Comparison of ENCODE assay signal across 8 cellular contexts in the genomic region with DNA sequence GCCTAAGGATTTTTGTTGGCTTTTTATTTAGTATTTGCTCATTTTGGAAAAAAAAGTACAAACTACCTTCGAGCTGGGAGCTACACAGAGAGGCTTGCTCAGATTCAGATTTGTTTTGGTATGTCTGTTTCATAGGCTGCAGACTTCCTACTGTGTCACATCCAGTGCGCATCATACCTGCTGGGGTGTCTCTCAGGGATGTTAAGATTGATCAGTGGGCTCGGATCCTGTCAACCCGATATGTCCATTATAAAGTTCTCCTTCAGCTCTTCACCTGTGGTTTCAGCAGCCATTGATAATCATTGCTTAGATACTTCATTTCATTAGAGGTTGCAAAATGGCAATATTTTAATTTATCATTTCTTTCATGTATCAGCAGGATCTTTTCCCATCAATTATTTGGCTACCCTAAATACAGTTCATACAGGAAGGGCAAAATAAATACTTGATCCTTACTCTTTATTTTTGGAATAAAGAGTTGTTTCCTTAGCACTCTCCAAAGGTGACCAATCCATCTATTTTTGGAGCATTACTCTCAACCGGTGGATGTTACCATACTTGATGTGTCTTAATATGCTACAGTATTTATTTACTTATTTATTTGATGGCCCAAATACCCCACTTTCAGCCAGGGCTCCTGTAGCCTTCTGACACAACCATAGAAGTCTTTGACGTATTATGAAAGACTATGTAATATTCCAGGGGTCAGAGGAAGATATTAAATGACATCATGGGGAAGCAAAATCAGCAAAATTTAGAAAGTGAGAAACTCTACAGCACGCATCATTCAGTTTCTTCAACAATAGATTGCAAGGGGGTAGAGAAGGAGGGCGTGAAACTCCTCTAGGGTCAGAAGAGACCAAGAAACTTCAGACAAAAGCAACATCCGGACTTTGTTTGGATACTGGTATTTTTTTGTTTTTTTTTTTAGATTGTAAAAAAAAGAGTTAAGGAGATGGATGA. TPM values are rescaled to one million over a fixed set of nuclear protein-coding genes. Genes with fewer than 3 reads are reported as not detected.
DNase-seq lines count a peak whose midpoint lies in the region; ATAC-seq, FAIRE-seq and TF ChIP-seq lines count a peak whose summit lies in the region.

No MANE protein-coding gene starts in this region.

- H3K36me3 ChIP-seq in lower lobe of right lung = no peaks in the 10 kb centered on the region

- intact Hi-C loops in activated T-helper 2 cell treated with anti-CD3 and anti-CD28 coated beads, Interferon-gamma antibody, Interleukin-2, Interleukin-4, amounts not matched to agents 10 μg/mL and 5 μg/mL and 100 μg/mL, durations not matched to agents 14 hours and 24 hours and 36 hours (cut with micrococcal nuclease) = loop anchor here (2.0 kb wide), 1 partner anchor 51 kb away; no protein-coding TSS in a partner anchor
- intact Hi-C loops in lower lobe of right lung (cut with DNase I) = no loop called here

- CTCF ChIA-PET in AG04449 (lab: Yijun Ruan, JAX) = interaction anchor here (0.8 kb wide), 1 partner anchor 213 kb away, joined by 3 read pairs; no protein-coding TSS in a partner anchor

- no peak for TF ChIP-seq CTCF in AG04449 (IDR thresholded peaks at IDR 0.05; ENCODE audit: insufficient read depth, low read length, missing control alignments)
- no peak for TF ChIP-seq CTCF in lower lobe of right lung (IDR thresholded peaks at IDR 0.05)

- POLR2A ChIA-PET in AG04449 (lab: Yijun Ruan, JAX) = interaction anchor here (1.1 kb wide), 1 partner anchor 51 kb away, joined by 4 read pairs; a partner anchor contains a TSS

- DNase-seq in AG04449 (ENCODE audit: low read depth, low spot score) (no peak), lower lobe of right lung (no peak), HTR-8/SVneo (ENCODE audit: insufficient read length, low spot score) (no peak), AG08396 (ENCODE audit: low spot score) (no peak), NCI-H774 (lab: John Stamatoyannopoulos, UW) (no peak), mucosa of gallbladder (ENCODE audit: low spot score) (no peak)
- no peak for DNase-seq in activated T-helper 2 cell treated with anti-CD3 and anti-CD28 coated beads, Interferon-gamma antibody, Interleukin-2, Interleukin-4, amounts not matched to agents 10 μg/mL and 5 μg/mL and 100 μg/mL, durations not matched to agents 14 hours and 24 hours and 36 hours (ENCODE audit: low spot score)

- peaks cover 14% of the 10 kb centered on the region for H3K4me1 Mint-ChIP-seq in activated T-helper 2 cell treated with anti-CD3 and anti-CD28 coated beads, Interferon-gamma antibody, Interleukin-2, Interleukin-4, amounts not matched to agents 10 μg/mL and 5 μg/mL and 100 μg/mL, durations not matched to agents 14 hours and 24 hours and 36 hours (ENCODE audit: low read depth)

- no peaks in the 10 kb centered on the region for H3K9me3 Mint-ChIP-seq in activated T-helper 2 cell treated with anti-CD3 and anti-CD28 coated beads, Interferon-gamma antibody, Interleukin-2, Interleukin-4, amounts not matched to agents 10 μg/mL and 5 μg/mL and 100 μg/mL, durations not matched to agents 14 hours and 24 hours and 36 hours

- FAIRE-seq in HTR-8/SVneo (lab: Jason Lieb, UNC) = no peak

- H3K27me3 ChIP-seq in lower lobe of right lung (ENCODE audit: low read depth) = no peaks in the 10 kb centered on the region

- H3K27me3 Mint-ChIP-seq in activated T-helper 2 cell treated with anti-CD3 and anti-CD28 coated beads, Interferon-gamma antibody, Interleukin-2, Interleukin-4, amounts not matched to agents 10 μg/mL and 5 μg/mL and 100 μg/mL, durations not matched to agents 14 hours and 24 hours and 36 hours (ENCODE audit: low read depth) = peaks cover 32% of the 10 kb centered on the region

- no peaks in the 10 kb centered on the region for H3K36me3 Mint-ChIP-seq in activated T-helper 2 cell treated with anti-CD3 and anti-CD28 coated beads, Interferon-gamma antibody, Interleukin-2, Interleukin-4, amounts not matched to agents 10 μg/mL and 5 μg/mL and 100 μg/mL, durations not matched to agents 14 hours and 24 hours and 36 hours (ENCODE audit: low read depth)

- peak overlapping the region; percentile 63; the same call in 1 of the 2 replicates for H3K4me3 ChIP-seq in AG04449 (ENCODE audit: low read depth, low read length)
- peak overlapping the region; percentile 66 for H3K4me3 ChIP-seq in lower lobe of right lung

- peak overlapping the region; percentile 71 for H3K4me3 Mint-ChIP-seq in activated T-helper 2 cell treated with anti-CD3 and anti-CD28 coated beads, Interferon-gamma antibody, Interleukin-2, Interleukin-4, amounts not matched to agents 10 μg/mL and 5 μg/mL and 100 μg/mL, durations not matched to agents 14 hours and 24 hours and 36 hours (ENCODE audit: low read depth)

- no peak overlapping the region for H3K27ac ChIP-seq in lower lobe of right lung

- peaks cover 4% of the 10 kb centered on the region for H3K4me1 ChIP-seq in lower lobe of right lung

- ATAC-seq in GM21529 (IDR thresholded peaks at IDR 0.05; ENCODE audit: unreplicated experiment) = peak; percentile 46
- ATAC-seq in lower lobe of right lung = peak; percentile 21

- H3K27ac Mint-ChIP-seq in activated T-helper 2 cell treated with anti-CD3 and anti-CD28 coated beads, Interferon-gamma antibody, Interleukin-2, Interleukin-4, amounts not matched to agents 10 μg/mL and 5 μg/mL and 100 μg/mL, durations not matched to agents 14 hours and 24 hours and 36 hours = no peak overlapping the region

- H3K9me3 ChIP-seq in lower lobe of right lung = no peaks in the 10 kb centered on the region

RNA-seq across cellular contexts. Expression of a gene that starts 55.3 kb away (rescaled TPM):
- 569 and 589 TPM in 2 replicates for total RNA-seq in activated T-helper 2 cell treated with anti-CD3 and anti-CD28 coated beads, Interferon-gamma antibody, Interleukin-2, Interleukin-4, amounts not matched to agents 10 μg/mL and 5 μg/mL and 100 μg/mL, durations not matched to agents 14 hours and 24 hours and 36 hours
- total RNA-seq in lower lobe of right lung (279 TPM), mucosa of gallbladder (243 TPM)
